ENCODE assay signal across 1 cellular context in genomic region chr7:105360149-105360548, GRCh38.
A peak's percentile ranks its signal among the peaks of the same experiment; 100 is the strongest.
TF ChIP-seq lines count a peak whose summit lies in the region.

No MANE protein-coding gene starts in this region.

TF ChIP-seq in K562, 482 proteins besides CTCF, POLR2A, EP300 and RAD21:
- TF ChIP-seq ZNF507 (tag; conservative IDR thresholded peaks at IDR 0.05), result peak; percentile 94
